ENCODE assay signal across 8 cellular contexts in genomic region chr16:89828199-89828869, GRCh38. TPM values are rescaled to one million over a fixed set of nuclear protein-coding genes. Genes with fewer than 3 reads are reported as not detected.
DNase-seq lines count a peak whose midpoint lies in the region; ATAC-seq and TF ChIP-seq lines count a peak whose summit lies in the region.

Gene SPIRE2, plus strand, starts transcription at chr16:89828475. Its CDS starts 76 bp downstream, at chr16:89828551.

- H3K27ac ChIP-seq in SK-N-SH (ENCODE audit: low read depth in 2 of 2, low read length in 1 of 2) (peak within 1 kb of the TSS; percentile 54 to 80), osteoblast (ENCODE audit: low read depth, low read length) (no peak within 1 kb of the TSS), thoracic aorta (no peak within 1 kb of the TSS)

- H3K36me3 ChIP-seq in SK-N-SH (replicated peaks in 1 of 2; ENCODE audit: control insufficient read depth in 1 of 2, insufficient read depth in 2 of 2, low read length in 1 of 2) = peaks cover 0 to 8% of the 10 kb centered on the region in 2 experiments
- no peaks in the 10 kb centered on the region for H3K36me3 ChIP-seq in osteoblast (ENCODE audit: insufficient read depth, low read length)
- no peaks in the 10 kb centered on the region for H3K36me3 ChIP-seq in thoracic aorta

- H3K9ac ChIP-seq in SK-N-SH = peak within 1 kb of the TSS; percentile 73

- H3K27me3 Mint-ChIP-seq in activated naive CD8-positive, alpha-beta T cell = peaks cover 11% of the 10 kb centered on the region

- no peaks in the 10 kb centered on the region for H3K27me3 ChIP-seq in SK-N-SH (ENCODE audit: insufficient read depth)
- no peaks in the 10 kb centered on the region for H3K27me3 ChIP-seq in osteoblast (ENCODE audit: insufficient read depth, low read length)
- H3K27me3 ChIP-seq in thoracic aorta (replicated peaks; ENCODE audit: insufficient read depth) = no peaks in the 10 kb centered on the region

- H3K79me2 ChIP-seq in SK-N-SH (ENCODE audit: insufficient read depth) = no peaks in the 10 kb centered on the region
- no peaks in the 10 kb centered on the region for H3K79me2 ChIP-seq in osteoblast (ENCODE audit: insufficient read depth, low read length)

- TF ChIP-seq EP300 in SK-N-SH (IDR thresholded peaks at IDR 0.05; ENCODE audit: borderline replicate concordance in 1 of 2, low read depth in 1 of 2, low read length in 1 of 2) = no peak

- no peak for TF ChIP-seq RAD21 in SK-N-SH (IDR thresholded peaks at IDR 0.05; ENCODE audit: low read length)

- ATAC-seq in HG02798 (IDR thresholded peaks at IDR 0.05; ENCODE audit: poor library complexity, unreplicated experiment) (peak; percentile 62), thoracic aorta (ENCODE audit: insufficient number of reproducible peaks, low FRiP score, low read depth) (peak; percentile 77)

- no peaks in the 10 kb centered on the region for H3K9me3 Mint-ChIP-seq in activated naive CD8-positive, alpha-beta T cell (ENCODE audit: low read depth)

- TF ChIP-seq CTCF in SK-N-SH (IDR thresholded peaks at IDR 0.05) = no peak
- no peak for TF ChIP-seq CTCF in osteoblast (IDR thresholded peaks at IDR 0.05; ENCODE audit: extremely low read depth, low read depth, low read length)
- no peak for TF ChIP-seq CTCF in thoracic aorta (IDR thresholded peaks at IDR 0.05)

- no peak within 1 kb of the TSS for H3K27ac Mint-ChIP-seq in activated naive CD8-positive, alpha-beta T cell

- H3K4me1 ChIP-seq in SK-N-SH (ENCODE audit: control insufficient read depth in 1 of 2, insufficient read depth in 2 of 2, low read depth in 1 of 2, low read length in 1 of 2) (peaks cover 0 to 14% of the 10 kb centered on the region in 2 experiments; a peak in 1 of 4 replicates), osteoblast (ENCODE audit: insufficient read depth, low read length) (peaks cover 12% of the 10 kb centered on the region), thoracic aorta (ENCODE audit: control insufficient read depth in 1 of 2, low read depth in 2 of 2) (peaks cover 4 to 12% of the 10 kb centered on the region in 2 donors)

- peaks cover 9% of the 10 kb centered on the region for H3F3A ChIP-seq in SK-N-SH (replicated peaks; ENCODE audit: insufficient read depth)

- 0 out of 2 replicates have a peak, but pooled peaks cover 14% of the 10 kb centered on the region for H4K20me1 ChIP-seq in SK-N-SH (ENCODE audit: insufficient read depth)
- H4K20me1 ChIP-seq in osteoblast (ENCODE audit: insufficient read depth, low read length) = peaks cover 4% of the 10 kb centered on the region

- CTCF ChIA-PET in SK-N-SH (lab: Yijun Ruan, JAX) = interaction anchor here (0.8 to 2.6 kb wide), 5 partner anchors 14 to 128 kb away, joined by 3 to 12 read pairs (median 6); no protein-coding TSS in a partner anchor

- no CpG with 5 or more reads among the region's 98 CpGs for WGBS in SK-N-SH (ENCODE audit: low lambda C conversion rate)

- no peaks in the 10 kb centered on the region for H3K36me3 Mint-ChIP-seq in activated naive CD8-positive, alpha-beta T cell

- intact Hi-C loops in head of caudate nucleus (cut with DNase I) = no loop called here

- peak within 1 kb of the TSS; percentile 74 to 81 for H3K4me3 ChIP-seq in SK-N-SH (ENCODE audit: low read depth in 2 of 2, low read length in 1 of 2)
- H3K4me3 ChIP-seq in osteoblast (ENCODE audit: insufficient read depth, low read length) = peak within 1 kb of the TSS; percentile 61
- peak within 1 kb of the TSS; percentile 66 for H3K4me3 ChIP-seq in thoracic aorta

- H2AFZ ChIP-seq in SK-N-SH (ENCODE audit: low read depth) (peak within 1 kb of the TSS; percentile 71), osteoblast (ENCODE audit: low read length) (peak within 1 kb of the TSS; percentile 70)

- peaks cover 5% of the 10 kb centered on the region for H3K4me1 Mint-ChIP-seq in activated naive CD8-positive, alpha-beta T cell (ENCODE audit: low read depth)

- H3K9me3 ChIP-seq in SK-N-SH (no peaks in the 10 kb centered on the region), osteoblast (ENCODE audit: low read depth, low read length) (no peaks in the 10 kb centered on the region), thoracic aorta (no peaks in the 10 kb centered on the region)

- POLR2A ChIA-PET in SK-N-SH (lab: Yijun Ruan, JAX) = interaction anchor here (0.6 to 1.7 kb wide), 5 partner anchors 13 to 126 kb away, joined by 3 to 9 read pairs (median 3); partner anchors contain the start of gene TCF25

- DNase-seq in COLO668 (lab: John Stamatoyannopoulos, UW; ENCODE audit: unreplicated experiment) (peak; percentile 79), SK-N-SH (peak; percentile 95), head of caudate nucleus (peak in 40 of 42 donors; percentile 18 to 82 (median 66)), osteoblast (ENCODE audit: insufficient read length, low spot score, missing footprints) (peak; percentile 99), thoracic aorta (ENCODE audit: low spot score) (no peak), DMS79 (lab: John Stamatoyannopoulos, UW) (no peak)

- peak within 1 kb of the TSS; percentile 96 for H3K4me2 ChIP-seq in SK-N-SH
- peak within 1 kb of the TSS; percentile 79 for H3K4me2 ChIP-seq in osteoblast (ENCODE audit: insufficient read depth, low read length)

- H3K9me2 ChIP-seq in SK-N-SH = no peaks in the 10 kb centered on the region

- H3K4me3 Mint-ChIP-seq in activated naive CD8-positive, alpha-beta T cell = peak within 1 kb of the TSS; percentile 71

TF ChIP-seq in SK-N-SH, 30 proteins besides CTCF, POLR2A, EP300 and RAD21:
- no peak for TF ChIP-seq CHD2 (IDR thresholded peaks at IDR 0.05; ENCODE audit: low read length, partially characterized antibody)
- peak; percentile 98 for TF ChIP-seq REST (IDR thresholded peaks at IDR 0.05; ENCODE audit: low read depth, low read length)
- TF ChIP-seq GABPA (IDR thresholded peaks at IDR 0.05; ENCODE audit: low read depth) = no peak
- no peak for TF ChIP-seq USF1 (IDR thresholded peaks at IDR 0.05; ENCODE audit: borderline replicate concordance, low read depth)
- no peak for TF ChIP-seq TCF12 (IDR thresholded peaks at IDR 0.05)
- TF ChIP-seq TEAD4 (IDR thresholded peaks at IDR 0.05; ENCODE audit: borderline replicate concordance, insufficient read depth) = no peak
- peak; percentile 34 for TF ChIP-seq MXI1 (IDR thresholded peaks at IDR 0.05; ENCODE audit: low read depth, low read length)
- no peak for TF ChIP-seq FOSL2 (IDR thresholded peaks at IDR 0.05; ENCODE audit: borderline replicate concordance, low read depth)
- TF ChIP-seq NRF1 (IDR thresholded peaks at IDR 0.05; ENCODE audit: low read depth, low read length) = peak; percentile 35; the same call in 1 of the 2 replicates
- TF ChIP-seq JUND (IDR thresholded peaks at IDR 0.05) = no peak
- no peak for TF ChIP-seq USF2 (IDR thresholded peaks at IDR 0.05; ENCODE audit: borderline replicate concordance, low read depth, low read length)
TF ChIP-seq in SK-N-SH: peak in this region for 3.

RNA-seq across cellular contexts. Expression of gene SPIRE2, which starts in this region (rescaled TPM):
- polyA plus RNA-seq in SK-N-SH (2012; rRNA removed) = 15.3 and 16.2 TPM in 2 replicates
- 5.8 and 8.0 TPM in 2 replicates for polyA plus RNA-seq in SK-N-SH (2012; cell fraction: cytosol; rRNA removed)
- polyA plus RNA-seq in SK-N-SH (2012; cell fraction: nucleus; rRNA removed) = 71.3 and 82.5 TPM in 2 replicates
- total RNA-seq in osteoblast = 0.72 and 1.5 TPM in 2 replicates
- total RNA-seq in thoracic aorta = 1 to 10 TPM in 1 of 2 donors, not detected in 1; 2.0 TPM

Comparison
In these comparisons a context has a peak if more than half of its experiments do, and no peak if none do; other contexts are left out.
1. DNase-seq: peak in COLO668 (single experiment), SK-N-SH (single experiment), head of caudate nucleus (40 of 42) and osteoblast (single experiment); none in thoracic aorta (single experiment) and DMS79 (single experiment).
2. H3K27ac ChIP-seq: peak in SK-N-SH (2 of 2); none in osteoblast (single experiment) and thoracic aorta (0 of 2).
3. Peak in every context shown above with its lines, with median percentiles within 50 percentile points of each other: H3K4me3 ChIP-seq.